Comparison of ENCODE assay signal across 26 cellular contexts in genomic region chr9:64057553-64057952, GRCh38.
"Had no signal": no experiment of that assay in that cellular context is flagged by ENCODE, and none has a peak within 500 bp of the region (broad histone marks: within the 10 kb centered on the region; RNA-seq: fewer than 3 reads in every experiment).

No MANE protein-coding gene starts in this region.

- H3K4me3 ChIP-seq: stomach, suprapubic skin, testis, thoracic aorta, thyroid gland, tibial artery, tibial nerve, transverse colon, upper lobe of left lung, upper lobe of right lung, uterus, vagina had no signal

- H3K4me1 ChIP-seq: stomach, suprapubic skin, testis, thyroid gland, tibial artery, tibial nerve, transverse colon, upper lobe of left lung, upper lobe of right lung, uterus, vagina had no signal

- H3K9me3 ChIP-seq: stomach, suprapubic skin, testis, thoracic aorta, thyroid gland, tibial artery, tibial nerve, transverse colon, upper lobe of left lung, upper lobe of right lung, uterus, vagina had no signal

- ATAC-seq: stimulated activated effector memory CD8-positive, alpha-beta T cell treated with anti-CD3 and anti-CD28 coated beads, Interleukin-12 subunit alpha, Interleukin-12 subunit beta, amount 100 ng/mL, for 72 hours; stimulated activated memory B cell treated with anti-CD40 and anti-IgM and Interleukin-4, amounts not matched to agents 10 μg/mL and 1 μg/mL and 100 μg/mL, for 72 hours; stimulated activated naive B cell treated with anti-CD40 and anti-IgM and Interleukin-4, amounts not matched to agents 10 μg/mL and 1 μg/mL and 100 μg/mL, for 72 hours; stimulated activated naive CD8-positive, alpha-beta T cell treated with anti-CD3 and anti-CD28 coated beads, Interleukin-15, amount 100 ng/mL, for 72 hours; stimulated activated naive CD8-positive, alpha-beta T cell treated with anti-CD3 and anti-CD28 coated beads, Interleukin-15, Interleukin-2, amounts not matched to agents 100 U/mL and 50 U/mL, for 24 hours; upper lobe of right lung had no signal

- H3K27ac ChIP-seq: stomach, suprapubic skin, testis, thoracic aorta, thyroid gland, tibial artery, tibial nerve, transverse colon, upper lobe of left lung, upper lobe of right lung, uterus, vagina had no signal

- DNase-seq: stimulated activated CD4-positive, alpha-beta T cell treated with anti-CD3 and anti-CD28 coated beads, Interleukin-2, amount 100 ng/mL, for 48 hours; stimulated activated CD4-positive, alpha-beta T cell treated with anti-CD3 and anti-CD28 coated beads, Interleukin-4, amount 100 ng/mL, for 1 hour; stimulated activated CD4-positive, alpha-beta T cell treated with anti-CD3 and anti-CD28 coated beads, Interleukin-4, amount 100 ng/mL, for 24 hours; stimulated activated CD4-positive, alpha-beta T cell treated with anti-CD3 and anti-CD28 coated beads, Interleukin-4, amount 100 ng/mL, for 4 hours; stimulated activated CD8-positive, alpha-beta memory T cell treated with anti-CD3 and anti-CD28 coated beads, Interleukin-4, amount 100 ng/mL, for 48 hours; stimulated activated naive B cell treated with anti-CD40 and anti-IgM and Interleukin-4, amounts not matched to agents 10 μg/mL and 1 μg/mL and 100 μg/mL, for 72 hours; stimulated activated naive CD4-positive, alpha-beta T cell; stimulated activated naive CD4-positive, alpha-beta T cell treated with Interleukin-2 at 50 U/mL for 16 hours; stimulated activated naive CD8-positive, alpha-beta T cell treated with anti-CD3 and anti-CD28 coated beads, Interleukin-15, amount 100 ng/mL, for 72 hours; stimulated activated naive CD8-positive, alpha-beta T cell treated with anti-CD3 and anti-CD28 coated beads, Interleukin-15, Interleukin-2, amounts not matched to agents 100 U/mL and 50 U/mL, for 24 hours; stomach; substantia nigra; testis; thyroid gland; tibial artery; transverse colon; trophoblast cell; upper lobe of left lung; upper lobe of right lung; uterus had no signal

- H3K27me3 ChIP-seq: stomach, suprapubic skin, testis, thyroid gland, tibial artery, tibial nerve, transverse colon, upper lobe of left lung, upper lobe of right lung, uterus, vagina had no signal

- H3K36me3 ChIP-seq: stomach, suprapubic skin, thoracic aorta, thyroid gland, tibial artery, tibial nerve, transverse colon, upper lobe of left lung, upper lobe of right lung, uterus, vagina had no signal
